ENCODE assay signal across 9 cellular contexts in the genomic region with DNA sequence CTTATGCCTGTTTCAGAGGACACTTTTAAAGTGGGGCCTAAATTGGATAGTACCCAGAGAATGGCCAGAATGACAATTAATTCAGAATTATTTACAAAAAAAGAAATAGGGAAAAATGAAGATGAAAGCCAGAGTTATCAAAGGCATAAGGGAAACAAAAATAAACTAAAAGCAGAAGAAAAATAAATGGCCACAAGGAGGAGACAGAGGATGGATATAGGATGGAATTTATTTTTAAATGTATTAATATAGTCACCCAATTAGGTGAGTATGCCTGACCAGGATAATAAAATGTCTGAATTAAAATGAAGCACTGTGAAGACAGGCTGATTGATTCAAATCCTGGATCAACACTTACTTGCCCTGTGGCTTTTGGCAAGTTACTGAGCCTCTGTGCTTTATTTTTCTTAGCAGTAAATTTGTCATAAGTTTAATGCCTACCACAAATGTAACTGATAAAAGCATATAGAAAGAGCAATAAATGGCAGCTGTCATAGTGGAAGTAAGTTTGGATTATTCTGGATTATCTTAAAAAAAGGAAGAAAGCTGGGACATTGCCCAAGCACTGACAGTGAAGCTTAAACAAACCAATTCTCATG. TPM values are rescaled to one million over a fixed set of nuclear protein-coding genes. Genes with fewer than 3 reads are reported as not detected.
DNase-seq lines count a peak whose midpoint lies in the region; ATAC-seq and TF ChIP-seq lines count a peak whose summit lies in the region.
"Had no signal": no experiment of that assay in that cellular context is flagged by ENCODE, and none has a peak within 500 bp of the region (broad histone marks: within the 10 kb centered on the region; RNA-seq: fewer than 3 reads in every experiment).

No MANE protein-coding gene starts in this region.

- TF ChIP-seq CTCF in AG10803 (conservative IDR thresholded peaks at IDR 0.05; ENCODE audit: low read length): peak; percentile 60
- TF ChIP-seq CTCF in HEK293 (tag by site-specific recombination; IDR thresholded peaks at IDR 0.05): no peak
- peak; percentile 53 for TF ChIP-seq CTCF in liver (IDR thresholded peaks at IDR 0.05; ENCODE audit: low read depth, low read length, missing input control)

- H3K4me3 ChIP-seq in AG10803 (ENCODE audit: low read length) (no peak overlapping the region), HEK293 (ENCODE audit: low read depth, low read length) (no peak overlapping the region), adipocyte (ENCODE audit: low read length) (no peak overlapping the region), liver (ENCODE audit: low read depth in 1 of 3, low read length in 3 of 3) (no peak overlapping the region)

- CTCF ChIA-PET in HEK293 (lab: Yijun Ruan, JAX): interaction anchor here (0.7 to 1.7 kb wide), 13 partner anchors 11 to 296 kb away, joined by 3 to 11 read pairs (median 3); partner anchors contain the start of genes CLEC7A and OLR1

- H3K9ac ChIP-seq in adipocyte (ENCODE audit: low read length) (no peak overlapping the region), liver (ENCODE audit: low read depth in 1 of 2, low read length in 2 of 2) (no peak overlapping the region)

- ATAC-seq in GM21825 (IDR thresholded peaks at IDR 0.05; ENCODE audit: unreplicated experiment) (no peak), HG03135 (IDR thresholded peaks at IDR 0.05; ENCODE audit: unreplicated experiment) (no peak)

- H3K4me1 ChIP-seq in HEK293 (ENCODE audit: control insufficient read depth, insufficient read depth, low read length) (no peaks in the 10 kb centered on the region), adipocyte (ENCODE audit: control insufficient read depth, insufficient read depth, low read length) (no peaks in the 10 kb centered on the region), liver (ENCODE audit: control insufficient read depth in 4 of 4, insufficient read depth in 4 of 4, low read length in 3 of 4) (no peaks in the 10 kb centered on the region)

- no peaks in the 10 kb centered on the region for H3K9me3 ChIP-seq in HEK293 (ENCODE audit: control insufficient read depth, insufficient read depth, low read depth, low read length)
- H3K9me3 ChIP-seq in adipocyte (ENCODE audit: control insufficient read depth, low read length): no peaks in the 10 kb centered on the region
- no peaks in the 10 kb centered on the region for H3K9me3 ChIP-seq in liver (ENCODE audit: control insufficient read depth in 4 of 4, low read length in 3 of 4)

- POLR2A ChIA-PET in HEK293 (lab: Yijun Ruan, JAX): no interaction called here

- peak; percentile 89 to 91 for TF ChIP-seq RAD21 in liver (IDR thresholded peaks at IDR 0.05)

- H3K36me3 ChIP-seq in HEK293 (ENCODE audit: control insufficient read depth in 2 of 2, insufficient read depth in 1 of 2, low read length in 2 of 2) (no peaks in the 10 kb centered on the region), adipocyte (ENCODE audit: control insufficient read depth, insufficient read depth, low read length, severe bottlenecking) (no peaks in the 10 kb centered on the region), liver (ENCODE audit: control insufficient read depth in 4 of 4, insufficient read depth in 3 of 4, low read depth in 1 of 4, low read length in 3 of 4) (no peaks in the 10 kb centered on the region)

- DNase-seq in AG10803 (ENCODE audit: low read depth) (peak; percentile 25), adipocyte (ENCODE audit: low read depth) (peak; percentile 54), anterior cingulate cortex (lab: John Stamatoyannopoulos, UW) (no peak), T-helper 1 cell (no peak)
- DNase-seq: stimulated activated CD4-positive, alpha-beta T cell treated with anti-CD3 and anti-CD28 coated beads, Interleukin-4, amount 100 ng/mL, for 1 hour had no signal

- H3K27ac ChIP-seq in HEK293 (ENCODE audit: extremely low read depth, low read depth, low read length): no peak overlapping the region
- H3K27ac ChIP-seq in liver (ENCODE audit: low read depth in 1 of 2, low read length in 2 of 2): no peak overlapping the region

- no peaks in the 10 kb centered on the region for H3K27me3 ChIP-seq in adipocyte (replicated peaks; ENCODE audit: control insufficient read depth, insufficient read depth, low read length)
- no peaks in the 10 kb centered on the region for H3K27me3 ChIP-seq in liver (ENCODE audit: control insufficient read depth in 4 of 4, insufficient read depth in 4 of 4, low read length in 3 of 4)

TF ChIP-seq in HEK293, 187 proteins besides CTCF, POLR2A, EP300 and RAD21:
- TF ChIP-seq, protein P1, sequence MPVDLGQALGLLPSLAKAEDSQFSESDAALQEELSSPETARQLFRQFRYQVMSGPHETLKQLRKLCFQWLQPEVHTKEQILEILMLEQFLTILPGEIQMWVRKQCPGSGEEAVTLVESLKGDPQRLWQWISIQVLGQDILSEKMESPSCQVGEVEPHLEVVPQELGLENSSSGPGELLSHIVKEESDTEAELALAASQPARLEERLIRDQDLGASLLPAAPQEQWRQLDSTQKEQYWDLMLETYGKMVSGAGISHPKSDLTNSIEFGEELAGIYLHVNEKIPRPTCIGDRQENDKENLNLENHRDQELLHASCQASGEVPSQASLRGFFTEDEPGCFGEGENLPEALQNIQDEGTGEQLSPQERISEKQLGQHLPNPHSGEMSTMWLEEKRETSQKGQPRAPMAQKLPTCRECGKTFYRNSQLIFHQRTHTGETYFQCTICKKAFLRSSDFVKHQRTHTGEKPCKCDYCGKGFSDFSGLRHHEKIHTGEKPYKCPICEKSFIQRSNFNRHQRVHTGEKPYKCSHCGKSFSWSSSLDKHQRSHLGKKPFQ (tag by site-specific recombination; IDR thresholded peaks at IDR 0.05): no peak
- TF ChIP-seq ZNF654 (tag by site-specific recombination; IDR thresholded peaks at IDR 0.05; ENCODE audit: low read depth): peak; percentile 72

TF ChIP-seq in liver, 16 proteins besides CTCF, POLR2A, EP300 and RAD21:
- TF ChIP-seq, protein P2, sequence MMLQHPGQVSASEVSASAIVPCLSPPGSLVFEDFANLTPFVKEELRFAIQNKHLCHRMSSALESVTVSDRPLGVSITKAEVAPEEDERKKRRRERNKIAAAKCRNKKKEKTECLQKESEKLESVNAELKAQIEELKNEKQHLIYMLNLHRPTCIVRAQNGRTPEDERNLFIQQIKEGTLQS (IDR thresholded peaks at IDR 0.05): no peak
- no peak for TF ChIP-seq NR2F2 (IDR thresholded peaks at IDR 0.05)
- TF ChIP-seq REST (IDR thresholded peaks at IDR 0.05): no peak
- TF ChIP-seq YY1 (IDR thresholded peaks at IDR 0.05): no peak
- no peak for TF ChIP-seq TAF1 (conservative IDR thresholded peaks at IDR 0.05)
- TF ChIP-seq ZBTB33 (IDR thresholded peaks at IDR 0.05): no peak
- no peak for TF ChIP-seq GABPA (IDR thresholded peaks at IDR 0.05 in 1 of 2, conservative IDR thresholded peaks at IDR 0.05 in 1 of 2)
- no peak for TF ChIP-seq RXRA (IDR thresholded peaks at IDR 0.05)
- TF ChIP-seq FOXA1 (IDR thresholded peaks at IDR 0.05): no peak

RNA-seq across cellular contexts. Expression of gene CLEC9A, which starts 3.4 kb away (rescaled TPM):
- under 1 TPM in 1 of 2 donors, not detected in 1; 0.14 TPM for total RNA-seq in liver
- polyA plus RNA-seq in liver: under 1 TPM in 1 of 2 donors, not detected in 1; 0.03 TPM

RNA-seq across cellular contexts. Expression of gene CLEC12B, which starts 23.5 kb away (rescaled TPM):
- under 1 TPM; 0.17 to 0.23 TPM for total RNA-seq in liver
- polyA plus RNA-seq in liver: under 1 TPM; 0.16 to 0.24 TPM

RNA-seq across cellular contexts. Expression of gene CLEC1B, which starts 35.0 kb away (rescaled TPM):
- total RNA-seq in liver: 10 to 100 TPM; 28.0 to 29.8 TPM
- 10 to 100 TPM; 33.2 to 36.4 TPM for polyA plus RNA-seq in liver

Comparison
In these comparisons a context has a peak if more than half of its experiments do, and no peak if none do; other contexts are left out.
1. DNase-seq: peak in AG10803 (single experiment) and adipocyte (single experiment); none in anterior cingulate cortex (0 of 58) and T-helper 1 cell (0 of 5).